ENCODE assay signal across 11 cellular contexts in the genomic region with DNA sequence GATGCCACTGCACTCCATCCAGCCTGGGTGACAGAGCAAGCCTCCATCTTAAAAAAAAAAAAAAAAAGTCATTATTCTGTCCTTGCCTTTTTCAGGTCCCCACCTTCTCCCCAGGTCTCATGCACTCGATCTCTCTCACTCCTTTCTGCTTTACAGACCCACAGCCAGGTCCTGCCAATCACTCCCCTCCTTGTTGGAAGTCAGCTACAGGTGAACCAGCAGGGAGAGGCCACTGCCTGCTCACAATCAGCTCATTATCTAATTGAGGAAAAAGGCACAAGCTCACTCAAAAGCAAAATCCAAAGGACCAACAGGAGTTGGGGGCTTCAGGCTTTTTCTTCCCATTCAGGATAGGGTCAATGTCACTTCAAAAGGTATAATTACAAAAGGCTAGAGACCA. TPM values are rescaled to one million over a fixed set of nuclear protein-coding genes. Genes with fewer than 3 reads are reported as not detected.
DNase-seq lines count a peak whose midpoint lies in the region; ATAC-seq and TF ChIP-seq lines count a peak whose summit lies in the region.
"Had no signal": no experiment of that assay in that cellular context is flagged by ENCODE, and none has a peak within 500 bp of the region (broad histone marks: within the 10 kb centered on the region; RNA-seq: fewer than 3 reads in every experiment).

No MANE protein-coding gene starts in this region.

- no peaks in the 10 kb centered on the region for H3K27me3 ChIP-seq in kidney epithelial cell (ENCODE audit: control insufficient read depth, insufficient read depth, low read length)
- H3K27me3 ChIP-seq in suprapubic skin: no peaks in the 10 kb centered on the region

- peaks cover 42% of the 10 kb centered on the region for H3K4me1 ChIP-seq in suprapubic skin

- WGBS in suprapubic skin: 55% methylated on average over 1 of the region's 1 CpG

- peaks cover 2% of the 10 kb centered on the region for H3K9me3 Mint-ChIP-seq in activated CD8-positive, alpha-beta memory T cell treated with anti-CD3 and anti-CD28 coated beads, Interleukin-2, amount 10 ng/mL, durations not matched to agents 7 days and 5 days (ENCODE audit: low read depth)
- peaks cover 12% of the 10 kb centered on the region for H3K9me3 Mint-ChIP-seq in activated naive CD8-positive, alpha-beta T cell treated with anti-CD3 and anti-CD28 coated beads, Interleukin-2, amount 50 U/mL, for 24 hours

- no peak for TF ChIP-seq EP300 in suprapubic skin (IDR thresholded peaks at IDR 0.05)

- no peak overlapping the region for H3K27ac ChIP-seq in suprapubic skin
- H3K27ac ChIP-seq: WERI-Rb-1 had no signal

- CTCF ChIA-PET in activated CD8-positive, alpha-beta memory T cell treated with anti-CD3 and anti-CD28 coated beads, Interleukin-2, amount 10 ng/mL, durations not matched to agents 7 days and 5 days (lab: Charles Lee): interaction anchor here (0.8 to 1.4 kb wide), 4 partner anchors 61 to 104 kb away, joined by 3 read pairs; no protein-coding TSS in a partner anchor

- TF ChIP-seq CTCF in kidney epithelial cell (IDR thresholded peaks at IDR 0.05; ENCODE audit: insufficient read depth, low read length, poor library complexity, severe bottlenecking): no peak
- TF ChIP-seq CTCF in suprapubic skin (IDR thresholded peaks at IDR 0.05): no peak

- H3K36me3 ChIP-seq in kidney epithelial cell (ENCODE audit: control insufficient read depth, insufficient read depth, low read length) (no peaks in the 10 kb centered on the region), suprapubic skin (no peaks in the 10 kb centered on the region)
- H3K36me3 ChIP-seq: WERI-Rb-1 had no signal

- H3K4me3 ChIP-seq in kidney epithelial cell (ENCODE audit: low read depth, low read length): peak overlapping the region; percentile 8
- peak overlapping the region; percentile 91 for H3K4me3 ChIP-seq in suprapubic skin

- H3K9me3 ChIP-seq in suprapubic skin: no peaks in the 10 kb centered on the region

- ATAC-seq in activated CD8-positive, alpha-beta memory T cell treated with anti-CD3 and anti-CD28 coated beads, Interleukin-2, amount 10 ng/mL, durations not matched to agents 7 days and 5 days: no peak
- no peak for ATAC-seq in activated naive CD8-positive, alpha-beta T cell treated with anti-CD3 and anti-CD28 coated beads, Interleukin-2, amount 50 U/mL, for 24 hours
- ATAC-seq in GM18868 (IDR thresholded peaks at IDR 0.05; ENCODE audit: unreplicated experiment): no peak
- ATAC-seq in HG03280 (IDR thresholded peaks at IDR 0.05; ENCODE audit: unreplicated experiment): no peak

- H3K4me1 Mint-ChIP-seq in activated CD8-positive, alpha-beta memory T cell treated with anti-CD3 and anti-CD28 coated beads, Interleukin-2, amount 10 ng/mL, durations not matched to agents 7 days and 5 days: peaks cover 55% of the 10 kb centered on the region
- peaks cover 64% of the 10 kb centered on the region for H3K4me1 Mint-ChIP-seq in activated naive CD8-positive, alpha-beta T cell treated with anti-CD3 and anti-CD28 coated beads, Interleukin-2, amount 50 U/mL, for 24 hours

- H3K27ac Mint-ChIP-seq in activated CD8-positive, alpha-beta memory T cell treated with anti-CD3 and anti-CD28 coated beads, Interleukin-2, amount 10 ng/mL, durations not matched to agents 7 days and 5 days: peak overlapping the region; percentile 47
- H3K27ac Mint-ChIP-seq in activated naive CD8-positive, alpha-beta T cell treated with anti-CD3 and anti-CD28 coated beads, Interleukin-2, amount 50 U/mL, for 24 hours: no peak overlapping the region

- peak overlapping the region; percentile 94 for H3K4me3 Mint-ChIP-seq in activated CD8-positive, alpha-beta memory T cell treated with anti-CD3 and anti-CD28 coated beads, Interleukin-2, amount 10 ng/mL, durations not matched to agents 7 days and 5 days
- peak overlapping the region; percentile 87 for H3K4me3 Mint-ChIP-seq in activated naive CD8-positive, alpha-beta T cell treated with anti-CD3 and anti-CD28 coated beads, Interleukin-2, amount 50 U/mL, for 24 hours

- H3K27me3 Mint-ChIP-seq in activated CD8-positive, alpha-beta memory T cell treated with anti-CD3 and anti-CD28 coated beads, Interleukin-2, amount 10 ng/mL, durations not matched to agents 7 days and 5 days: no peaks in the 10 kb centered on the region
- no peaks in the 10 kb centered on the region for H3K27me3 Mint-ChIP-seq in activated naive CD8-positive, alpha-beta T cell treated with anti-CD3 and anti-CD28 coated beads, Interleukin-2, amount 50 U/mL, for 24 hours

- DNase-seq in activated CD8-positive, alpha-beta memory T cell treated with anti-CD3 and anti-CD28 coated beads, Interleukin-2, amount 10 ng/mL, durations not matched to agents 7 days and 5 days: no peak
- no peak for DNase-seq in activated CD8-positive, alpha-beta memory T cell treated with anti-CD3 and anti-CD28 coated beads, Interleukin-2, amount 50 U/mL, for 4 hours
- no peak for DNase-seq in activated naive CD8-positive, alpha-beta T cell treated with anti-CD3 and anti-CD28 coated beads, Interleukin-2, amount 50 U/mL, for 24 hours
- DNase-seq in kidney epithelial cell (ENCODE audit: low read depth): no peak
- DNase-seq in suprapubic skin (ENCODE audit: low spot score in 2 of 2): no peak
- DNase-seq in AG20443 (ENCODE audit: low spot score): no peak
- DNase-seq: C1 segment of cervical spinal cord, Kasumi-1, WERI-Rb-1 had no signal

- TF ChIP-seq POLR2A in suprapubic skin (IDR thresholded peaks at IDR 0.05): no peak

- H3K36me3 Mint-ChIP-seq in activated CD8-positive, alpha-beta memory T cell treated with anti-CD3 and anti-CD28 coated beads, Interleukin-2, amount 10 ng/mL, durations not matched to agents 7 days and 5 days: peaks cover 30% of the 10 kb centered on the region
- peaks cover 24% of the 10 kb centered on the region for H3K36me3 Mint-ChIP-seq in activated naive CD8-positive, alpha-beta T cell treated with anti-CD3 and anti-CD28 coated beads, Interleukin-2, amount 50 U/mL, for 24 hours (ENCODE audit: low read depth)

RNA-seq across cellular contexts. Expression of a gene that starts 2.0 kb away (rescaled TPM):
- 10 to 100 TPM; 29.2 to 55.0 TPM for total RNA-seq in activated CD8-positive, alpha-beta memory T cell treated with anti-CD3 and anti-CD28 coated beads, Interleukin-2, amount 10 ng/mL, durations not matched to agents 7 days and 5 days
- total RNA-seq in kidney epithelial cell: 40.9 and 47.3 TPM in 2 replicates
- 10 to 100 TPM; 20.2 to 39.8 (median 32.6) TPM for total RNA-seq in suprapubic skin

RNA-seq across cellular contexts. Expression of a gene that starts 14.1 kb away (rescaled TPM):
- total RNA-seq in activated CD8-positive, alpha-beta memory T cell treated with anti-CD3 and anti-CD28 coated beads, Interleukin-2, amount 10 ng/mL, durations not matched to agents 7 days and 5 days: 10 to 100 TPM; 30.4 to 34.9 TPM
- 53.5 and 62.2 TPM in 2 replicates for total RNA-seq in kidney epithelial cell
- 10 to 100 TPM; 16.2 to 29.9 (median 24.3) TPM for total RNA-seq in suprapubic skin
